Comparison of ENCODE assay signal across 1 cellular context in genomic region chr5:127898551-127899213, GRCh38.
TF ChIP-seq lines count a peak whose summit lies in the region.

No MANE protein-coding gene starts in this region.

TF ChIP-seq in IMR-90, 13 proteins besides CTCF, POLR2A, EP300 and RAD21 (continued from another document):
- TF ChIP-seq ELK1 (IDR thresholded peaks at IDR 0.05; ENCODE audit: borderline replicate concordance, low read depth, low read length) (no peak), RFX5 (IDR thresholded peaks at IDR 0.05; ENCODE audit: low read depth, low read length) (no peak; the same call in 1 of the 2 replicates), MAFK (IDR thresholded peaks at IDR 0.05; ENCODE audit: low read depth, low read length) (no peak)
